In genomic region chr6:27777126-27777525, GRCh38 we compare ENCODE assay signal across 1 cellular context.
TF ChIP-seq lines count a peak whose summit lies in the region.

No MANE protein-coding gene starts in this region.

TF ChIP-seq in HCT116, 20 proteins besides CTCF, POLR2A, EP300 and RAD21 (continued from another document):
- TF ChIP-seq MAX (IDR thresholded peaks at IDR 0.05), result no peak
- TF ChIP-seq POLR2AphosphoS5 (IDR thresholded peaks at IDR 0.05; ENCODE audit: low read depth, low read length), result no peak
- TF ChIP-seq SIN3A (IDR thresholded peaks at IDR 0.05; ENCODE audit: low read depth), result no peak
- no peak for TF ChIP-seq ELF1 (IDR thresholded peaks at IDR 0.05; ENCODE audit: borderline replicate concordance, low read depth)
- no peak for TF ChIP-seq JUND (IDR thresholded peaks at IDR 0.05)
- TF ChIP-seq FOSL1 (IDR thresholded peaks at IDR 0.05; ENCODE audit: low read depth), result no peak
- TF ChIP-seq YY1 (IDR thresholded peaks at IDR 0.05; ENCODE audit: extremely low read depth, insufficient replicate concordance, low read depth, low read length), result no peak
- TF ChIP-seq EGR1 (IDR thresholded peaks at IDR 0.05; ENCODE audit: low read depth), result no peak
- TF ChIP-seq CEBPB (IDR thresholded peaks at IDR 0.05; ENCODE audit: low read depth), result no peak
- no peak for TF ChIP-seq ATF3 (IDR thresholded peaks at IDR 0.05)
- TF ChIP-seq ZBTB33 (IDR thresholded peaks at IDR 0.05; ENCODE audit: extremely low read depth, insufficient replicate concordance, low read length), result no peak
- TF ChIP-seq SP1 (IDR thresholded peaks at IDR 0.05; ENCODE audit: low read depth), result no peak
- TF ChIP-seq EZH2 (IDR thresholded peaks at IDR 0.05), result no peak
